1 cellular context compared by ENCODE assay signal in the genomic region with DNA sequence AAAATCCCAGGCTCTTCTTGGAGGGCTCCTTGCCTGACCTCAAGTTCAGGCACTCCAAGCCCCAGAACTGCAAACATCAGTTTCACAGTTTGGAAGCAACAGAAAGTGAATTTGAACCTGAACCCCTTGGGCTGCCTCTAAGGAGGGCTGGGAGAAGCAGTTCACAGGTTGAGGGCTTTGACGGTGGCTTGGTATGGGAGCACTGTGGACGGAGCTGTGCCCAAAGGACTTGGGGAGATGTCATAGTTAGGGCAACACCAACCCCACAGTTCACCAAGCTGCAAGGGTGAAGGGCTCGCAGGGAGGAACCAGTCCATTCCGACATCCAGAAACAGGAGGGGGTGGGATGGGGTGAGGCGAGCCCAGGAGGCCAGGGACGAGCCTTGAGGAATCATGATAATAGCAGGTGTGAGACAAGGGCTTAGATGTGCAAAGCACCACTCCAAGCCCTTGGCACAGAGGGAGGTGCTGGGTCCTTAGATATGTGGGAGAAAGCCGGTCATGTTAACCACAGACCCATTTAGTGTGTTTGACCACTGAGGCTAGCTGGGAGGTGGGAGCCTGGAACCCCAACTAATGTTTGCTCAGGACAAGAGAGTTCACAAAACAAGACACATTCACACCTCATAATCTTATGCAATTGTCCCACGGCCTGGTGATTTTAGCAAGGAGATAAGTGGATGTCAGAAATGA.
TF ChIP-seq lines count a peak whose summit lies in the region.

No MANE protein-coding gene starts in this region.

TF ChIP-seq in HepG2, 621 proteins besides CTCF, POLR2A, EP300 and RAD21 (continued from another document and continues in another):
- TF ChIP-seq, protein P1, sequence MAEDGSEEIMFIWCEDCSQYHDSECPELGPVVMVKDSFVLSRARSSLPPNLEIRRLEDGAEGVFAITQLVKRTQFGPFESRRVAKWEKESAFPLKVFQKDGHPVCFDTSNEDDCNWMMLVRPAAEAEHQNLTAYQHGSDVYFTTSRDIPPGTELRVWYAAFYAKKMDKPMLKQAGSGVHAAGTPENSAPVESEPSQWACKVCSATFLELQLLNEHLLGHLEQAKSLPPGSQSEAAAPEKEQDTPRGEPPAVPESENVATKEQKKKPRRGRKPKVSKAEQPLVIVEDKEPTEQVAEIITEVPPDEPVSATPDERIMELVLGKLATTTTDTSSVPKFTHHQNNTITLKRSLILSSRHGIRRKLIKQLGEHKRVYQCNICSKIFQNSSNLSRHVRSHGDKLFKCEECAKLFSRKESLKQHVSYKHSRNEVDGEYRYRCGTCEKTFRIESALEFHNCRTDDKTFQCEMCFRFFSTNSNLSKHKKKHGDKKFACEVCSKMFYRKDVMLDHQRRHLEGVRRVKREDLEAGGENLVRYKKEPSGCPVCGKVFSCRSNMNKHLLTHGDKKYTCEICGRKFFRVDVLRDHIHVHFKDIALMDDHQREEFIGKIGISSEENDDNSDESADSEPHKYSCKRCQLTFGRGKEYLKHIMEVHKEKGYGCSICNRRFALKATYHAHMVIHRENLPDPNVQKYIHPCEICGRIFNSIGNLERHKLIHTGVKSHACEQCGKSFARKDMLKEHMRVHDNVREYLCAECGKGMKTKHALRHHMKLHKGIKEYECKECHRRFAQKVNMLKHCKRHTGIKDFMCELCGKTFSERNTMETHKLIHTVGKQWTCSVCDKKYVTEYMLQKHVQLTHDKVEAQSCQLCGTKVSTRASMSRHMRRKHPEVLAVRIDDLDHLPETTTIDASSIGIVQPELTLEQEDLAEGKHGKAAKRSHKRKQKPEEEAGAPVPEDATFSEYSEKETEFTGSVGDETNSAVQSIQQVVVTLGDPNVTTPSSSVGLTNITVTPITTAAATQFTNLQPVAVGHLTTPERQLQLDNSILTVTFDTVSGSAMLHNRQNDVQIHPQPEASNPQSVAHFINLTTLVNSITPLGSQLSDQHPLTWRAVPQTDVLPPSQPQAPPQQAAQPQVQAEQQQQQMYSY (CRISPR knock-in tag; IDR thresholded peaks at IDR 0.05): no peak
- TF ChIP-seq, protein P2, sequence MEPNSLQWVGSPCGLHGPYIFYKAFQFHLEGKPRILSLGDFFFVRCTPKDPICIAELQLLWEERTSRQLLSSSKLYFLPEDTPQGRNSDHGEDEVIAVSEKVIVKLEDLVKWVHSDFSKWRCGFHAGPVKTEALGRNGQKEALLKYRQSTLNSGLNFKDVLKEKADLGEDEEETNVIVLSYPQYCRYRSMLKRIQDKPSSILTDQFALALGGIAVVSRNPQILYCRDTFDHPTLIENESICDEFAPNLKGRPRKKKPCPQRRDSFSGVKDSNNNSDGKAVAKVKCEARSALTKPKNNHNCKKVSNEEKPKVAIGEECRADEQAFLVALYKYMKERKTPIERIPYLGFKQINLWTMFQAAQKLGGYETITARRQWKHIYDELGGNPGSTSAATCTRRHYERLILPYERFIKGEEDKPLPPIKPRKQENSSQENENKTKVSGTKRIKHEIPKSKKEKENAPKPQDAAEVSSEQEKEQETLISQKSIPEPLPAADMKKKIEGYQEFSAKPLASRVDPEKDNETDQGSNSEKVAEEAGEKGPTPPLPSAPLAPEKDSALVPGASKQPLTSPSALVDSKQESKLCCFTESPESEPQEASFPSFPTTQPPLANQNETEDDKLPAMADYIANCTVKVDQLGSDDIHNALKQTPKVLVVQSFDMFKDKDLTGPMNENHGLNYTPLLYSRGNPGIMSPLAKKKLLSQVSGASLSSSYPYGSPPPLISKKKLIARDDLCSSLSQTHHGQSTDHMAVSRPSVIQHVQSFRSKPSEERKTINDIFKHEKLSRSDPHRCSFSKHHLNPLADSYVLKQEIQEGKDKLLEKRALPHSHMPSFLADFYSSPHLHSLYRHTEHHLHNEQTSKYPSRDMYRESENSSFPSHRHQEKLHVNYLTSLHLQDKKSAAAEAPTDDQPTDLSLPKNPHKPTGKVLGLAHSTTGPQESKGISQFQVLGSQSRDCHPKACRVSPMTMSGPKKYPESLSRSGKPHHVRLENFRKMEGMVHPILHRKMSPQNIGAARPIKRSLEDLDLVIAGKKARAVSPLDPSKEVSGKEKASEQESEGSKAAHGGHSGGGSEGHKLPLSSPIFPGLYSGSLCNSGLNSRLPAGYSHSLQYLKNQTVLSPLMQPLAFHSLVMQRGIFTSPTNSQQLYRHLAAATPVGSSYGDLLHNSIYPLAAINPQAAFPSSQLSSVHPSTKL (CRISPR knock-in tag; IDR thresholded peaks at IDR 0.05): peak; percentile 12; the same call in 1 of the 2 replicates
- TF ChIP-seq BHLHE40 (IDR thresholded peaks at IDR 0.05; ENCODE audit: low read length): no peak
- no peak for TF ChIP-seq ZNF883 (CRISPR knock-in tag; IDR thresholded peaks at IDR 0.05; ENCODE audit: not compliant biosample characterization)
- 0 out of 2 replicates have a peak, but pooled peaks have one; percentile 41 for TF ChIP-seq ZNF674 (CRISPR knock-in tag; IDR thresholded peaks at IDR 0.05; ENCODE audit: low read depth)
- TF ChIP-seq ZNF451 (CRISPR knock-in tag; IDR thresholded peaks at IDR 0.05): no peak
- TF ChIP-seq ZC3H4 (CRISPR knock-in tag; IDR thresholded peaks at IDR 0.05; ENCODE audit: borderline replicate concordance): peak; percentile 44; the same call in 1 of the 2 replicates
- peak; percentile 8; the same call in 1 of the 2 replicates for TF ChIP-seq PITX1 (CRISPR knock-in tag; IDR thresholded peaks at IDR 0.05)
- no peak for TF ChIP-seq EEA1 (CRISPR knock-in tag; IDR thresholded peaks at IDR 0.05; ENCODE audit: borderline replicate concordance)
- TF ChIP-seq ZMYM4 (CRISPR knock-in tag; IDR thresholded peaks at IDR 0.05): no peak
- TF ChIP-seq MEIS2 (CRISPR knock-in tag; IDR thresholded peaks at IDR 0.05): no peak; the same call in 1 of the 2 replicates
- TF ChIP-seq ZSCAN29 (CRISPR knock-in tag; conservative IDR thresholded peaks at IDR 0.05): no peak
- peak; percentile 97 for TF ChIP-seq ZNF629 (CRISPR knock-in tag; conservative IDR thresholded peaks at IDR 0.05)
- no peak for TF ChIP-seq ZNF282 (IDR thresholded peaks at IDR 0.05; ENCODE audit: partially characterized antibody)
- no peak for TF ChIP-seq HOXA7 (CRISPR knock-in tag; IDR thresholded peaks at IDR 0.05)
- no peak for TF ChIP-seq ZNF235 (CRISPR knock-in tag; IDR thresholded peaks at IDR 0.05; ENCODE audit: borderline replicate concordance)
- TF ChIP-seq, protein P3, sequence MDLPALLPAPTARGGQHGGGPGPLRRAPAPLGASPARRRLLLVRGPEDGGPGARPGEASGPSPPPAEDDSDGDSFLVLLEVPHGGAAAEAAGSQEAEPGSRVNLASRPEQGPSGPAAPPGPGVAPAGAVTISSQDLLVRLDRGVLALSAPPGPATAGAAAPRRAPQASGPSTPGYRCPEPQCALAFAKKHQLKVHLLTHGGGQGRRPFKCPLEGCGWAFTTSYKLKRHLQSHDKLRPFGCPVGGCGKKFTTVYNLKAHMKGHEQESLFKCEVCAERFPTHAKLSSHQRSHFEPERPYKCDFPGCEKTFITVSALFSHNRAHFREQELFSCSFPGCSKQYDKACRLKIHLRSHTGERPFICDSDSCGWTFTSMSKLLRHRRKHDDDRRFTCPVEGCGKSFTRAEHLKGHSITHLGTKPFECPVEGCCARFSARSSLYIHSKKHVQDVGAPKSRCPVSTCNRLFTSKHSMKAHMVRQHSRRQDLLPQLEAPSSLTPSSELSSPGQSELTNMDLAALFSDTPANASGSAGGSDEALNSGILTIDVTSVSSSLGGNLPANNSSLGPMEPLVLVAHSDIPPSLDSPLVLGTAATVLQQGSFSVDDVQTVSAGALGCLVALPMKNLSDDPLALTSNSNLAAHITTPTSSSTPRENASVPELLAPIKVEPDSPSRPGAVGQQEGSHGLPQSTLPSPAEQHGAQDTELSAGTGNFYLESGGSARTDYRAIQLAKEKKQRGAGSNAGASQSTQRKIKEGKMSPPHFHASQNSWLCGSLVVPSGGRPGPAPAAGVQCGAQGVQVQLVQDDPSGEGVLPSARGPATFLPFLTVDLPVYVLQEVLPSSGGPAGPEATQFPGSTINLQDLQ (CRISPR knock-in tag; IDR thresholded peaks at IDR 0.05): no peak
- 0 out of 2 replicates have a peak, but pooled peaks have one; percentile 79 for TF ChIP-seq ATAD3A (CRISPR knock-in tag; IDR thresholded peaks at IDR 0.05)
- TF ChIP-seq, protein P4, sequence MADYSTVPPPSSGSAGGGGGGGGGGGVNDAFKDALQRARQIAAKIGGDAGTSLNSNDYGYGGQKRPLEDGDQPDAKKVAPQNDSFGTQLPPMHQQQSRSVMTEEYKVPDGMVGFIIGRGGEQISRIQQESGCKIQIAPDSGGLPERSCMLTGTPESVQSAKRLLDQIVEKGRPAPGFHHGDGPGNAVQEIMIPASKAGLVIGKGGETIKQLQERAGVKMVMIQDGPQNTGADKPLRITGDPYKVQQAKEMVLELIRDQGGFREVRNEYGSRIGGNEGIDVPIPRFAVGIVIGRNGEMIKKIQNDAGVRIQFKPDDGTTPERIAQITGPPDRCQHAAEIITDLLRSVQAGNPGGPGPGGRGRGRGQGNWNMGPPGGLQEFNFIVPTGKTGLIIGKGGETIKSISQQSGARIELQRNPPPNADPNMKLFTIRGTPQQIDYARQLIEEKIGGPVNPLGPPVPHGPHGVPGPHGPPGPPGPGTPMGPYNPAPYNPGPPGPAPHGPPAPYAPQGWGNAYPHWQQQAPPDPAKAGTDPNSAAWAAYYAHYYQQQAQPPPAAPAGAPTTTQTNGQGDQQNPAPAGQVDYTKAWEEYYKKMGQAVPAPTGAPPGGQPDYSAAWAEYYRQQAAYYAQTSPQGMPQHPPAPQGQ (CRISPR knock-in tag; IDR thresholded peaks at IDR 0.05; ENCODE audit: borderline replicate concordance): 0 out of 2 replicates have a peak, but pooled peaks have one; percentile 54
- TF ChIP-seq SOX6 (IDR thresholded peaks at IDR 0.05): no peak
- peak; percentile 46; the same call in 1 of the 2 replicates for TF ChIP-seq SOX6 (CRISPR knock-in tag; IDR thresholded peaks at IDR 0.05)
- no peak for TF ChIP-seq ZNF737 (CRISPR knock-in tag; IDR thresholded peaks at IDR 0.05; ENCODE audit: borderline replicate concordance)
- TF ChIP-seq, protein P5, sequence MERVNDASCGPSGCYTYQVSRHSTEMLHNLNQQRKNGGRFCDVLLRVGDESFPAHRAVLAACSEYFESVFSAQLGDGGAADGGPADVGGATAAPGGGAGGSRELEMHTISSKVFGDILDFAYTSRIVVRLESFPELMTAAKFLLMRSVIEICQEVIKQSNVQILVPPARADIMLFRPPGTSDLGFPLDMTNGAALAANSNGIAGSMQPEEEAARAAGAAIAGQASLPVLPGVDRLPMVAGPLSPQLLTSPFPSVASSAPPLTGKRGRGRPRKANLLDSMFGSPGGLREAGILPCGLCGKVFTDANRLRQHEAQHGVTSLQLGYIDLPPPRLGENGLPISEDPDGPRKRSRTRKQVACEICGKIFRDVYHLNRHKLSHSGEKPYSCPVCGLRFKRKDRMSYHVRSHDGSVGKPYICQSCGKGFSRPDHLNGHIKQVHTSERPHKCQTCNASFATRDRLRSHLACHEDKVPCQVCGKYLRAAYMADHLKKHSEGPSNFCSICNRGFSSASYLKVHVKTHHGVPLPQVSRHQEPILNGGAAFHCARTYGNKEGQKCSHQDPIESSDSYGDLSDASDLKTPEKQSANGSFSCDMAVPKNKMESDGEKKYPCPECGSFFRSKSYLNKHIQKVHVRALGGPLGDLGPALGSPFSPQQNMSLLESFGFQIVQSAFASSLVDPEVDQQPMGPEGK (CRISPR knock-in tag; IDR thresholded peaks at IDR 0.05): peak; percentile 35; the same call in 1 of the 2 replicates
- TF ChIP-seq FOXM1 (CRISPR knock-in tag; IDR thresholded peaks at IDR 0.05): no peak
- no peak for TF ChIP-seq GPN1 (CRISPR knock-in tag; IDR thresholded peaks at IDR 0.05; ENCODE audit: borderline replicate concordance)
- TF ChIP-seq POLR2G (IDR thresholded peaks at IDR 0.05; ENCODE audit: low read depth, low read length): peak; percentile 78
- TF ChIP-seq, protein P6, sequence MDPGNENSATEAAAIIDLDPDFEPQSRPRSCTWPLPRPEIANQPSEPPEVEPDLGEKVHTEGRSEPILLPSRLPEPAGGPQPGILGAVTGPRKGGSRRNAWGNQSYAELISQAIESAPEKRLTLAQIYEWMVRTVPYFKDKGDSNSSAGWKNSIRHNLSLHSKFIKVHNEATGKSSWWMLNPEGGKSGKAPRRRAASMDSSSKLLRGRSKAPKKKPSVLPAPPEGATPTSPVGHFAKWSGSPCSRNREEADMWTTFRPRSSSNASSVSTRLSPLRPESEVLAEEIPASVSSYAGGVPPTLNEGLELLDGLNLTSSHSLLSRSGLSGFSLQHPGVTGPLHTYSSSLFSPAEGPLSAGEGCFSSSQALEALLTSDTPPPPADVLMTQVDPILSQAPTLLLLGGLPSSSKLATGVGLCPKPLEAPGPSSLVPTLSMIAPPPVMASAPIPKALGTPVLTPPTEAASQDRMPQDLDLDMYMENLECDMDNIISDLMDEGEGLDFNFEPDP (CRISPR knock-in tag; conservative IDR thresholded peaks at IDR 0.05): no peak
- TF ChIP-seq ZNF772 (CRISPR knock-in tag; IDR thresholded peaks at IDR 0.05): no peak
- peak; percentile 12; the same call in 1 of the 2 replicates for TF ChIP-seq ZNF782 (CRISPR knock-in tag; IDR thresholded peaks at IDR 0.05; ENCODE audit: borderline replicate concordance)
- no peak for TF ChIP-seq MEIS1 (CRISPR knock-in tag; IDR thresholded peaks at IDR 0.05; ENCODE audit: borderline replicate concordance)
- peak; percentile 54; the same call in 1 of the 2 replicates for TF ChIP-seq IRX3 (CRISPR knock-in tag; IDR thresholded peaks at IDR 0.05; ENCODE audit: borderline replicate concordance, low read depth)
- no peak for TF ChIP-seq ZNF354B (CRISPR knock-in tag; IDR thresholded peaks at IDR 0.05)
- TF ChIP-seq, protein P7, sequence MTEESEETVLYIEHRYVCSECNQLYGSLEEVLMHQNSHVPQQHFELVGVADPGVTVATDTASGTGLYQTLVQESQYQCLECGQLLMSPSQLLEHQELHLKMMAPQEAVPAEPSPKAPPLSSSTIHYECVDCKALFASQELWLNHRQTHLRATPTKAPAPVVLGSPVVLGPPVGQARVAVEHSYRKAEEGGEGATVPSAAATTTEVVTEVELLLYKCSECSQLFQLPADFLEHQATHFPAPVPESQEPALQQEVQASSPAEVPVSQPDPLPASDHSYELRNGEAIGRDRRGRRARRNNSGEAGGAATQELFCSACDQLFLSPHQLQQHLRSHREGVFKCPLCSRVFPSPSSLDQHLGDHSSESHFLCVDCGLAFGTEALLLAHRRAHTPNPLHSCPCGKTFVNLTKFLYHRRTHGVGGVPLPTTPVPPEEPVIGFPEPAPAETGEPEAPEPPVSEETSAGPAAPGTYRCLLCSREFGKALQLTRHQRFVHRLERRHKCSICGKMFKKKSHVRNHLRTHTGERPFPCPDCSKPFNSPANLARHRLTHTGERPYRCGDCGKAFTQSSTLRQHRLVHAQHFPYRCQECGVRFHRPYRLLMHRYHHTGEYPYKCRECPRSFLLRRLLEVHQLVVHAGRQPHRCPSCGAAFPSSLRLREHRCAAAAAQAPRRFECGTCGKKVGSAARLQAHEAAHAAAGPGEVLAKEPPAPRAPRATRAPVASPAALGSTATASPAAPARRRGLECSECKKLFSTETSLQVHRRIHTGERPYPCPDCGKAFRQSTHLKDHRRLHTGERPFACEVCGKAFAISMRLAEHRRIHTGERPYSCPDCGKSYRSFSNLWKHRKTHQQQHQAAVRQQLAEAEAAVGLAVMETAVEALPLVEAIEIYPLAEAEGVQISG (CRISPR knock-in tag; IDR thresholded peaks at IDR 0.05): 0 out of 2 replicates have a peak, but pooled peaks have one; percentile 9
- TF ChIP-seq, protein P8, sequence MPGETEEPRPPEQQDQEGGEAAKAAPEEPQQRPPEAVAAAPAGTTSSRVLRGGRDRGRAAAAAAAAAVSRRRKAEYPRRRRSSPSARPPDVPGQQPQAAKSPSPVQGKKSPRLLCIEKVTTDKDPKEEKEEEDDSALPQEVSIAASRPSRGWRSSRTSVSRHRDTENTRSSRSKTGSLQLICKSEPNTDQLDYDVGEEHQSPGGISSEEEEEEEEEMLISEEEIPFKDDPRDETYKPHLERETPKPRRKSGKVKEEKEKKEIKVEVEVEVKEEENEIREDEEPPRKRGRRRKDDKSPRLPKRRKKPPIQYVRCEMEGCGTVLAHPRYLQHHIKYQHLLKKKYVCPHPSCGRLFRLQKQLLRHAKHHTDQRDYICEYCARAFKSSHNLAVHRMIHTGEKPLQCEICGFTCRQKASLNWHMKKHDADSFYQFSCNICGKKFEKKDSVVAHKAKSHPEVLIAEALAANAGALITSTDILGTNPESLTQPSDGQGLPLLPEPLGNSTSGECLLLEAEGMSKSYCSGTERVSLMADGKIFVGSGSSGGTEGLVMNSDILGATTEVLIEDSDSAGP (CRISPR knock-in tag; IDR thresholded peaks at IDR 0.05; ENCODE audit: borderline replicate concordance): peak; percentile 39; the same call in 1 of the 2 replicates
